ENCODE assay signal across 14 cellular contexts in genomic region chr7:2774280-2774679, GRCh38.
DNase-seq lines count a peak whose midpoint lies in the region; ATAC-seq and TF ChIP-seq lines count a peak whose summit lies in the region.
"Had no signal": no experiment of that assay in that cellular context is flagged by ENCODE, and none has a peak within 500 bp of the region (broad histone marks: within the 10 kb centered on the region; RNA-seq: fewer than 3 reads in every experiment).

No MANE protein-coding gene starts in this region.

- H3K27ac ChIP-seq in GM23338 (ENCODE audit: low read depth) (0 out of 2 replicates have a peak overlapping the region, but pooled peaks have one; percentile 39), rectal smooth muscle tissue (ENCODE audit: low read depth, low read length) (peak overlapping the region; percentile 90)

- H3K36me3 Mint-ChIP-seq in Caco-2 (ENCODE audit: insufficient read depth, unreplicated experiment) (peaks cover 42% of the 10 kb centered on the region), GM23338 (ENCODE audit: low read depth) (peaks cover 42% of the 10 kb centered on the region), chondrocyte (ENCODE audit: low read depth) (peaks cover 26% of the 10 kb centered on the region)

- H3K9me2 ChIP-seq in GM23338 (ENCODE audit: insufficient read depth), result no peaks in the 10 kb centered on the region

- POLR2A ChIA-PET in Caco-2 (lab: Charles Lee), result no interaction called here

- H3K36me3 ChIP-seq in Caco-2 (ENCODE audit: control insufficient read depth, insufficient read depth, low read length) (no peaks in the 10 kb centered on the region), GM23338 (ENCODE audit: insufficient read depth) (peaks cover 4% of the 10 kb centered on the region; the same call in 1 of the 2 replicates), rectal smooth muscle tissue (ENCODE audit: control insufficient read depth, insufficient read depth, low read length) (no peaks in the 10 kb centered on the region)
- H3K36me3 ChIP-seq: HAP-1 had no signal

- no peak for TF ChIP-seq CTCF in Caco-2 (IDR thresholded peaks at IDR 0.05; ENCODE audit: insufficient read depth in 1 of 2, low read depth in 1 of 2, low read length in 1 of 2, severe bottlenecking in 1 of 2, unreplicated experiment in 1 of 2)
- no peak for TF ChIP-seq CTCF in GM23338 (conservative IDR thresholded peaks at IDR 0.05; ENCODE audit: low read depth in 2 of 2)
- TF ChIP-seq CTCF in chondrocyte (IDR thresholded peaks at IDR 0.05), result no peak

- H3K27me3 Mint-ChIP-seq in Caco-2 (ENCODE audit: insufficient read depth, unreplicated experiment) (no peaks in the 10 kb centered on the region), GM23338 (ENCODE audit: insufficient read depth, low read depth, poor library complexity) (no peaks in the 10 kb centered on the region), chondrocyte (ENCODE audit: low read depth) (no peaks in the 10 kb centered on the region)

- no peaks in the 10 kb centered on the region for H3K9me3 Mint-ChIP-seq in Caco-2 (ENCODE audit: unreplicated experiment)
- H3K9me3 Mint-ChIP-seq in GM23338, result no peaks in the 10 kb centered on the region
- H3K9me3 Mint-ChIP-seq in chondrocyte (ENCODE audit: low read depth), result no peaks in the 10 kb centered on the region

- no peak overlapping the region for H3K4me3 ChIP-seq in Caco-2 (ENCODE audit: low read depth, low read length)
- H3K4me3 ChIP-seq in GM23338, result no peak overlapping the region
- no peak overlapping the region for H3K4me3 ChIP-seq in rectal smooth muscle tissue (ENCODE audit: low read length)
- H3K4me3 ChIP-seq: HAP-1 had no signal

- ATAC-seq in GM23338, result no peak; the same call in 2 of the 3 replicates

- no peak overlapping the region for H3K9ac ChIP-seq in rectal smooth muscle tissue (ENCODE audit: low read length)

- CTCF ChIA-PET in Caco-2 (lab: Charles Lee), result interaction anchor here (0.7 kb wide), 1 partner anchor 17 kb away, joined by 3 read pairs; no protein-coding TSS in a partner anchor

- peaks cover 83% of the 10 kb centered on the region for H3K79me2 ChIP-seq in GM23338 (replicated peaks; ENCODE audit: insufficient read depth)

- peak overlapping the region; percentile 43 for H3K27ac Mint-ChIP-seq in Caco-2 (ENCODE audit: unreplicated experiment)
- no peak overlapping the region for H3K27ac Mint-ChIP-seq in GM23338
- peak overlapping the region; percentile 67 for H3K27ac Mint-ChIP-seq in chondrocyte (ENCODE audit: unreplicated experiment)

- H4K20me1 ChIP-seq in GM23338 (replicated peaks; ENCODE audit: insufficient read depth), result peaks cover 7% of the 10 kb centered on the region

- no TSS peak for BruUV-seq in Caco-2 (replicated peaks; lab: Mats Ljungman, UMichigan)

- H3K9me3 ChIP-seq in Caco-2, result no peaks in the 10 kb centered on the region
- H3K9me3 ChIP-seq: HAP-1 had no signal

- H3K27me3 ChIP-seq in Caco-2 (replicated peaks; ENCODE audit: control insufficient read depth, insufficient read depth, low read length), result no peaks in the 10 kb centered on the region
- no peaks in the 10 kb centered on the region for H3K27me3 ChIP-seq in GM23338 (ENCODE audit: insufficient read depth)
- H3K27me3 ChIP-seq in rectal smooth muscle tissue (ENCODE audit: control insufficient read depth, insufficient read depth, low read length), result no peaks in the 10 kb centered on the region

- H3K4me3 Mint-ChIP-seq in Caco-2 (ENCODE audit: unreplicated experiment) (no peak overlapping the region), GM23338 (no peak overlapping the region), chondrocyte (ENCODE audit: unreplicated experiment) (no peak overlapping the region)

- no peak overlapping the region for H3K4me2 ChIP-seq in GM23338

- DNase-seq in Caco-2, result no peak
- no peak for DNase-seq in GM23338 (ENCODE audit: low spot score)
- DNase-seq in chondrocyte (ENCODE audit: low spot score), result no peak
- no peak for DNase-seq in NCI-H2081 treated with DMSO at 0.1 percent for 48 hours (lab: John Stamatoyannopoulos, UW)
- DNase-seq in NCI-H2227 (lab: John Stamatoyannopoulos, UW; ENCODE audit: unreplicated experiment), result no peak
- DNase-seq in posterior vena cava (ENCODE audit: low spot score), result no peak
- DNase-seq: DMS153, EL, NCI-H1417, NCI-H2029, NCI-H524, SHP77 treated with DMSO at 0.1 percent for 48 hours had no signal

- H3F3A ChIP-seq in GM23338 (replicated peaks; ENCODE audit: low read depth), result 0 out of 2 replicates have a peak, but pooled peaks cover 3% of the 10 kb centered on the region

- H3K4me1 ChIP-seq in Caco-2, result 0 out of 2 replicates have a peak, but pooled peaks cover 3% of the 10 kb centered on the region
- H3K4me1 ChIP-seq in GM23338 (ENCODE audit: insufficient read depth), result peaks cover 23% of the 10 kb centered on the region
- peaks cover 8% of the 10 kb centered on the region for H3K4me1 ChIP-seq in rectal smooth muscle tissue (ENCODE audit: control insufficient read depth, insufficient read depth, low read length)
- H3K4me1 ChIP-seq: HAP-1 had no signal

- intact Hi-C loops in Caco-2 (cut with micrococcal nuclease; ENCODE audit: unreplicated experiment) (no loop called here), posterior vena cava (cut with DNase I) (no loop called here)

- H3K4me1 Mint-ChIP-seq in Caco-2 (ENCODE audit: low read depth, unreplicated experiment) (peaks cover 16% of the 10 kb centered on the region), GM23338 (peaks cover 32% of the 10 kb centered on the region), chondrocyte (ENCODE audit: low read depth) (peaks cover 30% of the 10 kb centered on the region)

- no peak overlapping the region for H2AFZ ChIP-seq in GM23338

TF ChIP-seq in GM23338, 12 proteins besides CTCF, POLR2A, EP300 and RAD21 (continues in another document):
- TF ChIP-seq JUNB (IDR thresholded peaks at IDR 0.05; ENCODE audit: unreplicated experiment) (no peak), EZH2phosphoT487 (IDR thresholded peaks at IDR 0.05; ENCODE audit: unreplicated experiment) (no peak), ZNF331 (CRISPR knock-in tag; IDR thresholded peaks at IDR 0.05; ENCODE audit: low read depth) (no peak), STAT1 (IDR thresholded peaks at IDR 0.05; ENCODE audit: unreplicated experiment) (no peak), EZH2 (IDR thresholded peaks at IDR 0.05; ENCODE audit: low read depth, unreplicated experiment) (no peak), POLR2AphosphoS5 (IDR thresholded peaks at IDR 0.05; ENCODE audit: low read depth) (no peak), REST (IDR thresholded peaks at IDR 0.05; ENCODE audit: unreplicated experiment) (no peak)
